Comparison of ENCODE assay signal across 12 cellular contexts in genomic region chr13:50518131-50518530, GRCh38.
"Had no signal": no experiment of that assay in that cellular context is flagged by ENCODE, and none has a peak within 500 bp of the region (broad histone marks: within the 10 kb centered on the region; RNA-seq: fewer than 3 reads in every experiment).

No MANE protein-coding gene starts in this region.

- DNase-seq: activated naive CD4-positive, alpha-beta T cell treated with Interleukin-2 at 50 U/mL for 16 hours; activated naive CD8-positive, alpha-beta T cell treated with anti-CD3 and anti-CD28 coated beads, Interleukin-2, amount 50 U/mL, for 24 hours; body of pancreas; cerebellar nuclear complex; dermis blood vessel endothelial cell; immature natural killer cell; mucosa of descending colon; stimulated activated CD4-positive, alpha-beta T cell treated with anti-CD3 and anti-CD28 coated beads, Interleukin-4, amount 100 ng/mL, for 4 hours; stimulated activated naive CD8-positive, alpha-beta T cell treated with anti-CD3 and anti-CD28 coated beads, Interleukin-15, amount 100 ng/mL, for 72 hours had no signal

- H3K27ac ChIP-seq: SJCRH30 had no signal

- H3K36me3 ChIP-seq: SJCRH30, thyroid gland had no signal

- H3K4me3 ChIP-seq: body of pancreas, mucosa of descending colon, thyroid gland had no signal

- H3K9me3 ChIP-seq: body of pancreas, mucosa of descending colon, SJCRH30, thyroid gland had no signal

- H3K27me3 ChIP-seq: body of pancreas, SJCRH30, thyroid gland had no signal

- H3K27me3 Mint-ChIP-seq: activated naive CD8-positive, alpha-beta T cell treated with anti-CD3 and anti-CD28 coated beads, Interleukin-2, amount 50 U/mL, for 24 hours; natural killer cell treated with Interleukin-12 subunit alpha and Interleukin-12 subunit beta and Interleukin-15 and Interleukin-18, amount 100 ng/mL, for 72 hours had no signal

- ATAC-seq: activated naive CD8-positive, alpha-beta T cell treated with anti-CD3 and anti-CD28 coated beads, Interleukin-2, amount 50 U/mL, for 24 hours; body of pancreas; natural killer cell treated with Interleukin-12 subunit alpha and Interleukin-12 subunit beta and Interleukin-15 and Interleukin-18, amount 100 ng/mL, for 72 hours; stimulated activated naive CD8-positive, alpha-beta T cell treated with anti-CD3 and anti-CD28 coated beads, Interleukin-15, amount 100 ng/mL, for 72 hours had no signal

- H3K4me1 Mint-ChIP-seq: activated naive CD8-positive, alpha-beta T cell treated with anti-CD3 and anti-CD28 coated beads, Interleukin-2, amount 50 U/mL, for 24 hours; immature natural killer cell; stimulated activated naive CD8-positive, alpha-beta T cell treated with anti-CD3 and anti-CD28 coated beads, Interleukin-15, amount 100 ng/mL, for 72 hours had no signal

- H3K9me3 Mint-ChIP-seq: activated naive CD8-positive, alpha-beta T cell treated with anti-CD3 and anti-CD28 coated beads, Interleukin-2, amount 50 U/mL, for 24 hours; immature natural killer cell; natural killer cell treated with Interleukin-12 subunit alpha and Interleukin-12 subunit beta and Interleukin-15 and Interleukin-18, amount 100 ng/mL, for 72 hours; stimulated activated naive CD8-positive, alpha-beta T cell treated with anti-CD3 and anti-CD28 coated beads, Interleukin-15, amount 100 ng/mL, for 72 hours had no signal

- H3K27ac Mint-ChIP-seq: activated naive CD8-positive, alpha-beta T cell treated with anti-CD3 and anti-CD28 coated beads, Interleukin-2, amount 50 U/mL, for 24 hours; immature natural killer cell; stimulated activated naive CD8-positive, alpha-beta T cell treated with anti-CD3 and anti-CD28 coated beads, Interleukin-15, amount 100 ng/mL, for 72 hours had no signal

- H3K36me3 Mint-ChIP-seq: immature natural killer cell; natural killer cell treated with Interleukin-12 subunit alpha and Interleukin-12 subunit beta and Interleukin-15 and Interleukin-18, amount 100 ng/mL, for 72 hours had no signal

- H3K4me3 Mint-ChIP-seq: activated naive CD8-positive, alpha-beta T cell treated with anti-CD3 and anti-CD28 coated beads, Interleukin-2, amount 50 U/mL, for 24 hours; immature natural killer cell; natural killer cell treated with Interleukin-12 subunit alpha and Interleukin-12 subunit beta and Interleukin-15 and Interleukin-18, amount 100 ng/mL, for 72 hours; stimulated activated naive CD8-positive, alpha-beta T cell treated with anti-CD3 and anti-CD28 coated beads, Interleukin-15, amount 100 ng/mL, for 72 hours had no signal
